Comparison of ENCODE assay signal across 8 cellular contexts in genomic region chr1:150578278-150579109, GRCh38. TPM values are rescaled to one million over a fixed set of nuclear protein-coding genes. Genes with fewer than 3 reads are reported as not detected.
DNase-seq lines count a peak whose midpoint lies in the region; ATAC-seq and TF ChIP-seq lines count a peak whose summit lies in the region.

No MANE protein-coding gene starts in this region.

- BruUV-seq in MCF 10A (replicated peaks; lab: Mats Ljungman, UMichigan) = TSS peak; percentile 28

- in situ Hi-C loops in G401 (cut with HindIII; ENCODE audit: low sequenced_read_pairs) = no loop called here

- POLR2A ChIA-PET in MCF 10A (lab: Yijun Ruan, JAX) = interaction anchor here (0.6 to 27.7 kb wide), 28 partner anchors 11 to 1413 kb away, joined by 3 to 1801 read pairs (median 6); partner anchors contain the start of genes ADAMTSL4, ANP32E, ARNT and ENSA

- H3K27ac ChIP-seq in SJSA1 (peak overlapping the region; percentile 98), skeletal muscle tissue (ENCODE audit: low read depth, low read length) (peak overlapping the region; percentile 100)

- DNase-seq in G401 (ENCODE audit: low spot score) (peak; percentile 46), SJSA1 (ENCODE audit: low read depth in 1 of 2, low spot score in 2 of 2) (peak; percentile 88 to 89), MCF 10A (ENCODE audit: unreplicated experiment) (peak; percentile 95), inferior parietal cortex (ENCODE audit: extremely low spot score) (peak; percentile 57)

- intact Hi-C loops in MCF 10A (cut with micrococcal nuclease) = loop anchor here (1.0 to 5.0 kb wide), 3 partner anchors 17 to 119 kb away; partner anchors contain the start of gene GOLPH3L

- H3K36me3 Mint-ChIP-seq in MCF 10A (ENCODE audit: insufficient read depth, unreplicated experiment) = peaks cover 65% of the 10 kb centered on the region

- no peaks in the 10 kb centered on the region for H3K9me3 Mint-ChIP-seq in MCF 10A (ENCODE audit: unreplicated experiment)

- peak overlapping the region; percentile 99 for H3K27ac Mint-ChIP-seq in MCF 10A (ENCODE audit: low read depth, unreplicated experiment)

- H3K9ac ChIP-seq in skeletal muscle tissue (ENCODE audit: low read depth in 1 of 3, low read length in 3 of 3) = peak overlapping the region; percentile 97 to 100 (median 100)

- TF ChIP-seq EP300 in Ishikawa (IDR thresholded peaks at IDR 0.05; ENCODE audit: borderline replicate concordance) = peak; percentile 34; the same call in 1 of the 2 replicates

- no peaks in the 10 kb centered on the region for H3K9me3 ChIP-seq in SJSA1 (replicated peaks)
- H3K9me3 ChIP-seq in skeletal muscle tissue (ENCODE audit: control insufficient read depth in 3 of 3, low read length in 3 of 3) = no peaks in the 10 kb centered on the region

- no peaks in the 10 kb centered on the region for H3K27me3 ChIP-seq in SJSA1 (replicated peaks)
- H3K27me3 ChIP-seq in skeletal muscle tissue (ENCODE audit: control insufficient read depth in 3 of 3, insufficient read depth in 3 of 3, low read length in 3 of 3) = no peaks in the 10 kb centered on the region

- CTCF ChIA-PET in MCF 10A (lab: Yijun Ruan, JAX) = interaction anchor here (0.5 to 12.7 kb wide), 8 partner anchors 9 to 717 kb away, joined by 3 to 245 read pairs (median 4); no protein-coding TSS in a partner anchor

- H3K4me3 Mint-ChIP-seq in MCF 10A (ENCODE audit: unreplicated experiment) = peak overlapping the region; percentile 99

- no peak for TF ChIP-seq CTCF in MCF 10A (IDR thresholded peaks at IDR 0.05; ENCODE audit: unreplicated experiment)

- H3K4me1 ChIP-seq in SJSA1 (replicated peaks) (peaks cover 42% of the 10 kb centered on the region), skeletal muscle tissue (ENCODE audit: control insufficient read depth in 3 of 3, insufficient read depth in 3 of 3, low read length in 3 of 3) (peaks cover 19 to 38% (median 19%) of the 10 kb centered on the region in 3 donors)

- no peak for TF ChIP-seq RAD21 in Ishikawa (IDR thresholded peaks at IDR 0.05; ENCODE audit: low read depth)

- H3K27me3 Mint-ChIP-seq in MCF 10A (ENCODE audit: insufficient read depth, unreplicated experiment) = no peaks in the 10 kb centered on the region

- H3K4me1 Mint-ChIP-seq in MCF 10A (ENCODE audit: insufficient read depth, unreplicated experiment) = peaks cover 35% of the 10 kb centered on the region

- H3K4me3 ChIP-seq in SJSA1 (peak overlapping the region; percentile 96), skeletal muscle tissue (ENCODE audit: low read length in 3 of 3) (peak overlapping the region; percentile 93 to 97 (median 96))

- ATAC-seq in HG03439 (IDR thresholded peaks at IDR 0.05; ENCODE audit: unreplicated experiment) = no peak
- no peak for ATAC-seq in GM21367 (IDR thresholded peaks at IDR 0.05; ENCODE audit: unreplicated experiment)

- peaks cover 59% of the 10 kb centered on the region for H3K36me3 ChIP-seq in SJSA1
- H3K36me3 ChIP-seq in skeletal muscle tissue (ENCODE audit: control insufficient read depth in 3 of 3, insufficient read depth in 3 of 3, low read length in 3 of 3) = peaks cover 15 to 48% (median 43%) of the 10 kb centered on the region in 3 donors

TF ChIP-seq in Ishikawa, 13 proteins besides CTCF, POLR2A, EP300 and RAD21:
- TF ChIP-seq NFIC (IDR thresholded peaks at IDR 0.05) (no peak), TCF12 (IDR thresholded peaks at IDR 0.05; ENCODE audit: low read depth) (no peak), TEAD4 (IDR thresholded peaks at IDR 0.05) (peak; percentile 71; the same call in 1 of the 2 replicates), YY1 (IDR thresholded peaks at IDR 0.05; ENCODE audit: low read depth) (peak; percentile 54)

RNA-seq across cellular contexts. Expression of gene MCL1, which starts 0.9 kb away (rescaled TPM):
- total RNA-seq in G401 (2014; rRNA removed; shearing (Covaris generic)) = 112 and 129 TPM in 2 replicates
- 183 and 225 TPM in 2 replicates for total RNA-seq in SJSA1 (2014; rRNA removed; shearing (Covaris generic))
- total RNA-seq in MCF 10A (2022) (497 and 624 TPM in 2 replicates), skeletal muscle tissue (157 TPM)

RNA-seq across cellular contexts. Expression of gene ADAMTSL4, which starts 29.3 kb away (rescaled TPM):
- total RNA-seq in G401 (2014; rRNA removed; shearing (Covaris generic)) = 20.0 and 22.9 TPM in 2 replicates
- 0.42 TPM in 1 of 2 replicates, not detected in the other for total RNA-seq in SJSA1 (2014; rRNA removed; shearing (Covaris generic))
- 9.6 and 13.3 TPM in 2 replicates for total RNA-seq in MCF 10A (2022)
- total RNA-seq in skeletal muscle tissue = 12.0 TPM

RNA-seq across cellular contexts. Expression of gene ENSA, which starts 50.9 kb away (rescaled TPM):
- total RNA-seq in G401 (2014; rRNA removed; shearing (Covaris generic)) = 219 and 372 TPM in 2 replicates
- total RNA-seq in SJSA1 (2014; rRNA removed; shearing (Covaris generic)) = 121 and 160 TPM in 2 replicates
- total RNA-seq in MCF 10A (2022) (261 and 294 TPM in 2 replicates), skeletal muscle tissue (63.7 TPM)
